In genomic region chr17:74234482-74234881, GRCh38 we compare ENCODE assay signal across 1 cellular context.
TF ChIP-seq lines count a peak whose summit lies in the region.

No MANE protein-coding gene starts in this region.

TF ChIP-seq in SK-N-SH, 30 proteins besides CTCF, POLR2A, EP300 and RAD21 (continued from another document):
- TF ChIP-seq RFX5 (IDR thresholded peaks at IDR 0.05; ENCODE audit: low read length) (no peak), ZBTB33 (IDR thresholded peaks at IDR 0.05; ENCODE audit: borderline replicate concordance, low read depth) (no peak), CHD2 (IDR thresholded peaks at IDR 0.05; ENCODE audit: low read length, partially characterized antibody) (no peak), GATA2 (CRISPR knock-in tag; IDR thresholded peaks at IDR 0.05) (no peak), RXRA (IDR thresholded peaks at IDR 0.05; ENCODE audit: borderline replicate concordance, low read depth) (no peak), SIN3A (IDR thresholded peaks at IDR 0.05; ENCODE audit: borderline replicate concordance, low read depth, low read length) (no peak), POLR2AphosphoS5 (IDR thresholded peaks at IDR 0.05; ENCODE audit: low read depth, low read length) (no peak)
